ENCODE assay signal across 8 cellular contexts in genomic region chr1:206684003-206684402, GRCh38. TPM values are rescaled to one million over a fixed set of nuclear protein-coding genes. Genes with fewer than 3 reads are reported as not detected.
DNase-seq lines count a peak whose midpoint lies in the region; ATAC-seq, FAIRE-seq and TF ChIP-seq lines count a peak whose summit lies in the region.

No MANE protein-coding gene starts in this region.

- no peak for TF ChIP-seq RAD21 in H1 (IDR thresholded peaks at IDR 0.05 in 1 of 2, conservative IDR thresholded peaks at IDR 0.05 in 1 of 2; ENCODE audit: low read depth in 2 of 2, low read length in 2 of 2)

- H3K23me2 ChIP-seq in H1 (ENCODE audit: low read depth, low read length): peaks cover 7% of the 10 kb centered on the region

- H3K9ac ChIP-seq in H1 (replicated peaks in 1 of 4; ENCODE audit: extremely low read depth in 1 of 4, low read depth in 3 of 4, low read length in 3 of 4): no peak overlapping the region

- H2BK5ac ChIP-seq in H1 (ENCODE audit: low read depth, low read length): no peak overlapping the region

- peak overlapping the region in 4 of 7 donors; percentile 36 to 84 (median 68) for H3K27ac Mint-ChIP-seq in CD4-positive, alpha-beta memory T cell
- H3K27ac Mint-ChIP-seq in neural crest cell (ENCODE audit: unreplicated experiment): no peak overlapping the region

- ATAC-seq in GM18858 (IDR thresholded peaks at IDR 0.05; ENCODE audit: unreplicated experiment): no peak

- DNase-seq in CD4-positive, alpha-beta memory T cell: no peak
- DNase-seq in NB4 (ENCODE audit: low read depth) (no peak), H1 (ENCODE audit: low read depth in 1 of 2, low spot score in 2 of 2) (no peak), neural crest cell (ENCODE audit: low read depth, low spot score) (no peak), SKM-1 treated with dmso at 0.1 percent for 144 hours (lab: John Stamatoyannopoulos, UW; ENCODE audit: unreplicated experiment) (no peak), NOMO-1 (lab: John Stamatoyannopoulos, UW; ENCODE audit: unreplicated experiment in 2 of 2) (no peak), HCEC 1CT (no peak)

- peak overlapping the region; percentile 51 to 90 (median 84) for H3K4me3 Mint-ChIP-seq in CD4-positive, alpha-beta memory T cell
- H3K4me3 Mint-ChIP-seq in neural crest cell: peak overlapping the region; percentile 93

- intact Hi-C loops in CD4-positive, alpha-beta memory T cell (cut with micrococcal nuclease): loop anchor here (2.0 to 5.0 kb wide), 2 partner anchors 33 to 71 kb away; partner anchors contain the start of gene EIF2D

- no peak overlapping the region for H4K5ac ChIP-seq in H1 (ENCODE audit: insufficient read length, low read depth, low read length)

- H3K4me3 ChIP-seq in CD4-positive, alpha-beta memory T cell (ENCODE audit: low read length in 2 of 2): no peak overlapping the region
- H3K4me3 ChIP-seq in NB4 (ENCODE audit: low read depth, low read length): peak overlapping the region; percentile 35
- peak overlapping the region in 2 of 4 experiments; percentile 46 to 88; a peak in 6 of 8 replicates for H3K4me3 ChIP-seq in H1 (ENCODE audit: extremely low read depth in 1 of 4, insufficient read depth in 2 of 4, low read depth in 3 of 4, low read length in 4 of 4)

- H3K27ac ChIP-seq in CD4-positive, alpha-beta memory T cell (ENCODE audit: low read depth, low read length): no peak overlapping the region
- no peak overlapping the region for H3K27ac ChIP-seq in H1 (ENCODE audit: low read depth, low read length)

- no peak overlapping the region for H3K18ac ChIP-seq in H1 (ENCODE audit: extremely low read depth, low read length)

- H3K27me3 Mint-ChIP-seq in CD4-positive, alpha-beta memory T cell: peaks cover 2 to 3% of the 10 kb centered on the region in 2 donors
- H3K27me3 Mint-ChIP-seq in neural crest cell (ENCODE audit: low read depth): peaks cover 36% of the 10 kb centered on the region

- no peak overlapping the region for H2BK12ac ChIP-seq in H1 (ENCODE audit: low read depth, low read length)

- no peak overlapping the region for H3K4ac ChIP-seq in H1 (replicated peaks; ENCODE audit: insufficient read length, low read depth, low read length)

- H4K8ac ChIP-seq in H1 (ENCODE audit: extremely low read depth, insufficient read depth, low read length): no peak overlapping the region; the same call in 1 of the 2 replicates

- WGBS in H1 (ENCODE audit: extremely low coverage in 1 of 2, insufficient coverage in 1 of 2, insufficient read length in 1 of 2, insufficient replicate concordance in 2 of 2, low coverage in 1 of 2, low lambda C conversion rate in 2 of 2, missing lambda C conversion rate in 1 of 2), 2 experiments: 59% methylated on average over 8 of the region's 8 CpGs; no CpG with 5 or more reads in 1 of the 2 experiments

- H3K27me3 ChIP-seq in CD4-positive, alpha-beta memory T cell (ENCODE audit: insufficient read depth, low read length): no peaks in the 10 kb centered on the region
- peaks cover 9 to 31% (median 26%) of the 10 kb centered on the region in 4 experiments for H3K27me3 ChIP-seq in H1 (replicated peaks in 1 of 4; ENCODE audit: control insufficient read depth in 3 of 4, extremely low read depth in 1 of 4, insufficient read depth in 3 of 4, low read length in 3 of 4)

- H3K56ac ChIP-seq in H1 (replicated peaks; ENCODE audit: insufficient read length, low read depth, low read length): no peak overlapping the region

- H4K20me1 ChIP-seq in H1 (replicated peaks in 1 of 2; ENCODE audit: control insufficient read depth in 1 of 2, insufficient read depth in 2 of 2, low read length in 2 of 2): peaks cover 13 to 17% of the 10 kb centered on the region in 2 experiments

- TF ChIP-seq EP300 in H1 (IDR thresholded peaks at IDR 0.05; ENCODE audit: borderline replicate concordance in 1 of 2, low read depth in 2 of 2, low read length in 2 of 2): no peak

- peaks cover 0 to 2% (median 0%) of the 10 kb centered on the region in 8 donors for H3K9me3 Mint-ChIP-seq in CD4-positive, alpha-beta memory T cell
- no peaks in the 10 kb centered on the region for H3K9me3 Mint-ChIP-seq in neural crest cell

- peaks cover 0 to 9% of the 10 kb centered on the region in 2 donors for H3K36me3 Mint-ChIP-seq in CD4-positive, alpha-beta memory T cell
- H3K36me3 Mint-ChIP-seq in neural crest cell (ENCODE audit: low read depth): no peaks in the 10 kb centered on the region

- H2BK15ac ChIP-seq in H1 (ENCODE audit: low read length): no peak overlapping the region; the same call in 1 of the 2 replicates

- no peak for FAIRE-seq in H1 (lab: Jason Lieb, UNC)

- H2AFZ ChIP-seq in H1 (ENCODE audit: low read length): no peak overlapping the region

- H3K36me3 ChIP-seq in CD4-positive, alpha-beta memory T cell (ENCODE audit: insufficient read depth, low read length): no peaks in the 10 kb centered on the region
- H3K36me3 ChIP-seq in H1 (ENCODE audit: control insufficient read depth in 2 of 4, insufficient read depth in 4 of 4, low read length in 3 of 4): no peaks in the 10 kb centered on the region

- H2AK5ac ChIP-seq in H1 (ENCODE audit: low read depth, low read length): no peak overlapping the region

- POLR2A ChIA-PET in CD4-positive, alpha-beta memory T cell (lab: Charles Lee; ENCODE audit: partially characterized antibody): interaction anchor here (1.1 to 1.8 kb wide), 3 partner anchors 20 to 72 kb away, joined by 4 to 6 read pairs (median 5); partner anchors contain the start of gene EIF2D
- POLR2A ChIA-PET in H1 (lab: Charles Lee; ENCODE audit: partially characterized antibody): interaction anchor here (0.8 to 1.2 kb wide), 2 partner anchors 20 to 48 kb away, joined by 3 to 4 read pairs; partner anchors contain the start of gene DYRK3

- H3K79me1 ChIP-seq in H1 (ENCODE audit: low read depth, low read length): peaks cover 2% of the 10 kb centered on the region; the same call in 1 of the 2 replicates

- peaks cover 0 to 16% of the 10 kb centered on the region in 2 experiments; a peak in 3 of 4 replicates for H3K79me2 ChIP-seq in H1 (ENCODE audit: control insufficient read depth in 1 of 2, insufficient read depth in 2 of 2, low read length in 2 of 2)

- TF ChIP-seq POLR2A in NB4 (IDR thresholded peaks at IDR 0.05; ENCODE audit: extremely low read depth, insufficient read length): no peak
- TF ChIP-seq POLR2A in H1 (IDR thresholded peaks at IDR 0.05; ENCODE audit: control extremely low read depth in 1 of 2, low read depth in 2 of 2, low read length in 2 of 2): no peak

- H3K14ac ChIP-seq in H1 (ENCODE audit: insufficient read length): no peak overlapping the region

- H3K23ac ChIP-seq in H1 (ENCODE audit: insufficient read length): no peak overlapping the region

- H3K4me2 ChIP-seq in H1 (ENCODE audit: insufficient read depth in 1 of 2, low read depth in 2 of 2, low read length in 2 of 2): peak overlapping the region; percentile 92 to 95; a peak in 3 of 4 replicates

- peaks cover 21 to 49% (median 33%) of the 10 kb centered on the region in 4 donors for H3K4me1 Mint-ChIP-seq in CD4-positive, alpha-beta memory T cell
- peaks cover 45% of the 10 kb centered on the region for H3K4me1 Mint-ChIP-seq in neural crest cell

- CTCF ChIA-PET in CD4-positive, alpha-beta memory T cell (lab: Charles Lee; ENCODE audit: partially characterized antibody): interaction anchor here (0.6 to 1.9 kb wide), 4 partner anchors 20 to 51 kb away, joined by 3 to 7 read pairs (median 4); partner anchors contain the start of gene DYRK3
- CTCF ChIA-PET in H1 (lab: Charles Lee; ENCODE audit: partially characterized antibody): interaction anchor here (0.8 to 2.0 kb wide), 13 partner anchors 9 to 177 kb away, joined by 3 to 9 read pairs (median 3); partner anchors contain the start of gene RASSF5

- no peak for TF ChIP-seq CTCF in NB4 (IDR thresholded peaks at IDR 0.05; ENCODE audit: low read depth, low read length)
- no peak for TF ChIP-seq CTCF in H1 (IDR thresholded peaks at IDR 0.05; ENCODE audit: control extremely low read depth in 1 of 3, insufficient read depth in 1 of 3, low read depth in 1 of 3, low read length in 3 of 3)
- no peak for TF ChIP-seq CTCF in neural crest cell (conservative IDR thresholded peaks at IDR 0.05)

- no peaks in the 10 kb centered on the region for H3K9me3 ChIP-seq in CD4-positive, alpha-beta memory T cell (ENCODE audit: control insufficient read depth in 1 of 2, low read length in 2 of 2)
- H3K9me3 ChIP-seq in H1 (ENCODE audit: insufficient read depth in 2 of 2, low read depth in 1 of 2, low read length in 1 of 2): no peaks in the 10 kb centered on the region

- H2BK20ac ChIP-seq in H1 (ENCODE audit: low read length): no peak overlapping the region

- no peak overlapping the region for H4K91ac ChIP-seq in H1 (replicated peaks; ENCODE audit: insufficient read length, low read length)

- H2BK120ac ChIP-seq in H1 (replicated peaks; ENCODE audit: low read depth, low read length): no peak overlapping the region

- H3K4me1 ChIP-seq in CD4-positive, alpha-beta memory T cell (ENCODE audit: insufficient read depth, low read length): peaks cover 39% of the 10 kb centered on the region
- H3K4me1 ChIP-seq in H1 (replicated peaks in 1 of 4; ENCODE audit: control insufficient read depth in 3 of 4, insufficient read depth in 4 of 4, low read length in 3 of 4): peaks cover 10 to 20% (median 10%) of the 10 kb centered on the region in 4 experiments

RNA-seq across cellular contexts. Expression of gene MAPKAPK2, which starts 0.7 kb away (rescaled TPM):
- total RNA-seq in CD4-positive, alpha-beta memory T cell: 10 to 100 TPM; 71.7 to 72.8 TPM
- 1 to 10 TPM; 1.3 to 3.9 TPM for polyA plus RNA-seq in CD4-positive, alpha-beta memory T cell
- total RNA-seq in H1 (2021; fragmentation: NEBNext Ultra II Directional; extraction: Animal tissue kit (Norgen Biotek cat#: 25700)): 44.9 and 46.6 TPM in 2 replicates
- polyA plus RNA-seq in H1 (2011; rRNA removed): 27.5 and 36.9 TPM in 2 replicates
- polyA plus RNA-seq in H1 (2011; cell fraction: cytosol; rRNA removed): 30.4 TPM
- 67.8 TPM for polyA plus RNA-seq in H1 (2011; cell fraction: nucleus; rRNA removed)
- 30.0 to 35.6 TPM (median 34.3 TPM) in 4 replicates for polyA plus RNA-seq in H1 (2012, experiment 1 of 2)
- polyA plus RNA-seq in H1 (2012, experiment 2 of 2): 38.6 TPM
- polyA plus RNA-seq in H1 (2013, experiment 1 of 2): 21.7 TPM
- polyA plus RNA-seq in H1 (2013, experiment 2 of 2): 21.8 TPM
- 31.9 and 42.5 TPM in 2 replicates for polyA minus RNA-seq in H1 (2011; rRNA and poly(A)+ RNA removed)
- 20.1 TPM for polyA minus RNA-seq in H1 (2011; cell fraction: cytosol; rRNA and poly(A)+ RNA removed)
- 19.0 TPM for polyA minus RNA-seq in H1 (2011; cell fraction: nucleus; rRNA and poly(A)+ RNA removed)
- 77.7 and 78.7 TPM in 2 replicates for total RNA-seq in neural crest cell

RNA-seq across cellular contexts. Expression of gene DYRK3, which starts 48.7 kb away (rescaled TPM):
- 1 to 10 TPM in 1 of 2 experiments, under 1 TPM in 1; 0.78 to 1.2 TPM for total RNA-seq in CD4-positive, alpha-beta memory T cell
- under 1 TPM in 1 of 2 donors, not detected in 1; 0.22 TPM for polyA plus RNA-seq in CD4-positive, alpha-beta memory T cell
- 7.7 and 8.5 TPM in 2 replicates for total RNA-seq in H1 (2021; fragmentation: NEBNext Ultra II Directional; extraction: Animal tissue kit (Norgen Biotek cat#: 25700))
- polyA plus RNA-seq in H1 (2011; rRNA removed): 1.4 and 2.1 TPM in 2 replicates
- 2.1 TPM for polyA plus RNA-seq in H1 (2011; cell fraction: cytosol; rRNA removed)
- polyA plus RNA-seq in H1 (2011; cell fraction: nucleus; rRNA removed): 1.5 TPM
- polyA plus RNA-seq in H1 (2012, experiment 1 of 2): 3.6 to 4.2 TPM (median 3.9 TPM) in 4 replicates
- polyA plus RNA-seq in H1 (2012, experiment 2 of 2): 2.2 TPM
- polyA plus RNA-seq in H1 (2013, experiment 1 of 2): 2.7 TPM
- 2.9 TPM for polyA plus RNA-seq in H1 (2013, experiment 2 of 2)
- polyA minus RNA-seq in H1 (2011; rRNA and poly(A)+ RNA removed): 5.2 and 6.4 TPM in 2 replicates
- polyA minus RNA-seq in H1 (2011; cell fraction: cytosol; rRNA and poly(A)+ RNA removed): 4.7 TPM
- 2.6 TPM for polyA minus RNA-seq in H1 (2011; cell fraction: nucleus; rRNA and poly(A)+ RNA removed)
- 12.5 and 13.3 TPM in 2 replicates for total RNA-seq in neural crest cell
